1 cellular context compared by ENCODE assay signal in the genomic region with DNA sequence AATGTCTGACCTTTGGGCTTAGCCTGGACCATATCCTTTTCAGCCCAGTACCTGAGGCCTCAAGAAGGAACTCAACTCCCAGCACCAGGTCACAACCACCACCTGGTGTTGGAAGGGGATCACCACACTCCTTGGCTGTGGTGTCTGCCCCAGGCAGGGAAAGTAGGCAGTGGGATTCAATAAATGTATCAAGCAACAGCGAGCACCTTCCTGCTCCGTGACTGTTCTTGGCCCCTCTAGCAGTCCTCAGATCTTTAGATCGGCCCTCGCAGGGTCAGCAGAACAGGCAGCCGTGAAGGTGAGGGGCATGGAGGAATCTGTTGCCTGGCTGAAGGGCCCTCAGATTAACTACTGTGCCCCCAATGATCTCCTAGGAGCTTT.
TF ChIP-seq lines count a peak whose summit lies in the region.

No MANE protein-coding gene starts in this region.

TF ChIP-seq in IMR-90, 13 proteins besides CTCF, POLR2A, EP300 and RAD21:
- no peak for TF ChIP-seq MXI1 (IDR thresholded peaks at IDR 0.05; ENCODE audit: borderline replicate concordance, low read depth, low read length)
